In genomic region chr4:154936873-154937272, GRCh38 we compare ENCODE assay signal across 26 cellular contexts.
"Had no signal": no experiment of that assay in that cellular context is flagged by ENCODE, and none has a peak within 500 bp of the region (broad histone marks: within the 10 kb centered on the region; RNA-seq: fewer than 3 reads in every experiment).

No MANE protein-coding gene starts in this region.

- DNase-seq: stimulated activated CD4-positive, alpha-beta T cell treated with anti-CD3 and anti-CD28 coated beads, Interleukin-2, amount 100 ng/mL, for 48 hours; stimulated activated CD4-positive, alpha-beta T cell treated with anti-CD3 and anti-CD28 coated beads, Interleukin-4, amount 100 ng/mL, for 1 hour; stimulated activated CD4-positive, alpha-beta T cell treated with anti-CD3 and anti-CD28 coated beads, Interleukin-4, amount 100 ng/mL, for 24 hours; stimulated activated CD4-positive, alpha-beta T cell treated with anti-CD3 and anti-CD28 coated beads, Interleukin-4, amount 100 ng/mL, for 4 hours; stimulated activated CD8-positive, alpha-beta memory T cell treated with anti-CD3 and anti-CD28 coated beads, Interleukin-4, amount 100 ng/mL, for 48 hours; stimulated activated naive B cell treated with anti-CD40 and anti-IgM and Interleukin-4, amounts not matched to agents 10 μg/mL and 1 μg/mL and 100 μg/mL, for 72 hours; stimulated activated naive CD4-positive, alpha-beta T cell; stimulated activated naive CD4-positive, alpha-beta T cell treated with Interleukin-2 at 50 U/mL for 16 hours; stimulated activated naive CD8-positive, alpha-beta T cell treated with anti-CD3 and anti-CD28 coated beads, Interleukin-15, amount 100 ng/mL, for 72 hours; stimulated activated naive CD8-positive, alpha-beta T cell treated with anti-CD3 and anti-CD28 coated beads, Interleukin-15, Interleukin-2, amounts not matched to agents 100 U/mL and 50 U/mL, for 24 hours; stomach; substantia nigra; testis; thyroid gland; tibial artery; transverse colon; trophoblast cell; upper lobe of right lung; uterus had no signal

- H3K9me3 ChIP-seq: testis, thyroid gland, upper lobe of left lung, uterus, vagina had no signal

- H3K27ac ChIP-seq: stomach, suprapubic skin, testis, thoracic aorta, thyroid gland, tibial artery, tibial nerve, transverse colon, upper lobe of left lung, upper lobe of right lung, uterus, vagina had no signal

- H3K4me3 ChIP-seq: stomach, suprapubic skin, testis, thoracic aorta, thyroid gland, tibial artery, tibial nerve, transverse colon, upper lobe of left lung, upper lobe of right lung, uterus, vagina had no signal

- ATAC-seq: stimulated activated effector memory CD8-positive, alpha-beta T cell treated with anti-CD3 and anti-CD28 coated beads, Interleukin-12 subunit alpha, Interleukin-12 subunit beta, amount 100 ng/mL, for 72 hours; stimulated activated memory B cell treated with anti-CD40 and anti-IgM and Interleukin-4, amounts not matched to agents 10 μg/mL and 1 μg/mL and 100 μg/mL, for 72 hours; stimulated activated naive B cell treated with anti-CD40 and anti-IgM and Interleukin-4, amounts not matched to agents 10 μg/mL and 1 μg/mL and 100 μg/mL, for 72 hours; stimulated activated naive CD8-positive, alpha-beta T cell treated with anti-CD3 and anti-CD28 coated beads, Interleukin-15, amount 100 ng/mL, for 72 hours; stimulated activated naive CD8-positive, alpha-beta T cell treated with anti-CD3 and anti-CD28 coated beads, Interleukin-15, Interleukin-2, amounts not matched to agents 100 U/mL and 50 U/mL, for 24 hours; upper lobe of right lung had no signal

- H3K27me3 ChIP-seq: stomach, suprapubic skin, testis, thyroid gland, tibial artery, tibial nerve, transverse colon, upper lobe of left lung, upper lobe of right lung, uterus, vagina had no signal

- H3K4me1 ChIP-seq: stomach, suprapubic skin, testis, thyroid gland, tibial artery, tibial nerve, transverse colon, upper lobe of left lung, upper lobe of right lung, uterus, vagina had no signal

- H3K36me3 ChIP-seq: stomach, suprapubic skin, thoracic aorta, thyroid gland, tibial artery, tibial nerve, transverse colon, upper lobe of left lung, upper lobe of right lung, uterus, vagina had no signal
